7 cellular contexts compared by ENCODE assay signal in genomic region chr15:53513431-53513830, GRCh38.
"Had no signal": no experiment of that assay in that cellular context is flagged by ENCODE, and none has a peak within 500 bp of the region (broad histone marks: within the 10 kb centered on the region; RNA-seq: fewer than 3 reads in every experiment).

No MANE protein-coding gene starts in this region.

- H3K36me3 Mint-ChIP-seq: IgD-negative memory B cell had no signal

- H3K4me3 ChIP-seq: K562 had no signal

- H3K27me3 Mint-ChIP-seq: IgD-negative memory B cell had no signal

- H3K4me1 Mint-ChIP-seq: IgD-negative memory B cell had no signal

- H3K4me3 Mint-ChIP-seq: IgD-negative memory B cell had no signal

- H3K9me3 Mint-ChIP-seq: IgD-negative memory B cell had no signal

- DNase-seq: IMR-90, KBM-7, KG1 had no signal

- FAIRE-seq: HTR-8/SVneo, K562 had no signal

- ATAC-seq: K562 had no signal

- H3K27ac ChIP-seq: HL-60 had no signal

- H3K27ac Mint-ChIP-seq: IgD-negative memory B cell had no signal
